4 cellular contexts compared by ENCODE assay signal in the genomic region with DNA sequence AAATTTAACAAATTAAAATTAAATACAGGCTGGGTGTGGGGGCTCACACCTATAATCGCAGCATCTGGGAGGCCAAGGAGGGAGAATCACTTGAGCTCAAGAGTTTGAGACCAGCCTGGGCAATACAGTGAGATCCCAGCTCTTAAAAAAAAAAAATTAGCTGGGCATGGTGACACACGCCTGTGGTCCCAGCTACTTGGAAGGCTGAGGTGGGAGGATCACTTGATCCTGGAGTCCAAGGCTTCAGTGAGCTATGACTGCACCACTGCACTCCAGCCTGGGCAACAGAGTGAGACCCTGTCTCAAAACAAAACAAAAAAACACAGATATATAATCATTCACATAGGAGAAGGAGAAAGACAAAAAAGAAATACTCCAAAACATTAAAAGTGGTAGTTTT. TPM values are rescaled to one million over a fixed set of nuclear protein-coding genes. Genes with fewer than 3 reads are reported as not detected.
"Had no signal": no experiment of that assay in that cellular context is flagged by ENCODE, and none has a peak within 500 bp of the region (broad histone marks: within the 10 kb centered on the region; RNA-seq: fewer than 3 reads in every experiment).

No MANE protein-coding gene starts in this region.

RNA-seq across cellular contexts. Expression of gene KLHL41, which starts 30.0 kb away (rescaled TPM):
- total RNA-seq: GM23338, H1, H7, H9 had no signal
- polyA plus RNA-seq: GM23338, H1 had no signal
